27 cellular contexts compared by ENCODE assay signal in the genomic region with DNA sequence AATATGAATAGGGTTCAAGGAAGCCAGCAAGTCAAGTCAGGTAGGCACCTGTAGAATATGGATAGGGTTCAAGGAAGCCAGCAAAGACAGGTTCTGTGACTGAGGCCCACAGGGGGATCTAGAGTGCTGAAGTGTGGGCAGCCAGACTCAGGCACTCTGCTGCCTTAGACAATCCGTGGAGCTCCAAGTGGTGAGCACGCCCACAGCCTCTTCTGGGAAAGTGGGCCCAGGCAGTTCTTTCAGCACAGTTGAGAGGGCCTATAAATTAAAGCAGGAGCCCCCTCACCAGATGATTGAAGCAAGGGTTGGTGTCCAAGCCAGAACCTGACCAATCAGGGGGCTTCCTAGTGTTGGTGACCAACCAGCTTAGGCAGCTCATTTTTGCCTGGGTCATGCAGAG.
"Had no signal": no experiment of that assay in that cellular context is flagged by ENCODE, and none has a peak within 500 bp of the region (broad histone marks: within the 10 kb centered on the region; RNA-seq: fewer than 3 reads in every experiment).

No MANE protein-coding gene starts in this region.

- H3K36me3 ChIP-seq: left lung, lower lobe of right lung, right lobe of liver, tibial nerve, upper lobe of left lung had no signal

- H3K27ac ChIP-seq: left lung, lower lobe of right lung, parathyroid adenoma, psoas muscle, right lobe of liver, tibial nerve, upper lobe of left lung had no signal

- H3K9me3 Mint-ChIP-seq: mesothelial cell of epicardium; stimulated activated memory B cell treated with anti-CD40 and anti-IgM and Interleukin-4, amounts not matched to agents 10 μg/mL and 1 μg/mL and 100 μg/mL, for 72 hours had no signal

- FAIRE-seq: keratinocyte, urothelium cell line had no signal

- H3K27ac Mint-ChIP-seq: mesothelial cell of epicardium; naive thymus-derived CD4-positive, alpha-beta T cell; stimulated activated memory B cell treated with anti-CD40 and anti-IgM and Interleukin-4, amounts not matched to agents 10 μg/mL and 1 μg/mL and 100 μg/mL, for 72 hours; stimulated activated naive CD8-positive, alpha-beta T cell treated with anti-CD3 and anti-CD28 coated beads, Interleukin-15, amount 100 ng/mL, for 72 hours had no signal

- H3K4me3 Mint-ChIP-seq: mesothelial cell of epicardium; naive thymus-derived CD4-positive, alpha-beta T cell; natural killer cell treated with Interleukin-12 subunit alpha and Interleukin-12 subunit beta and Interleukin-15 and Interleukin-18, amount 100 ng/mL, for 72 hours; stimulated activated memory B cell treated with anti-CD40 and anti-IgM and Interleukin-4, amounts not matched to agents 10 μg/mL and 1 μg/mL and 100 μg/mL, for 72 hours; stimulated activated naive CD8-positive, alpha-beta T cell treated with anti-CD3 and anti-CD28 coated beads, Interleukin-15, amount 100 ng/mL, for 72 hours had no signal

- H3K4me3 ChIP-seq: left lung, lower lobe of right lung, psoas muscle, right lobe of liver, smooth muscle cell, tibial nerve, upper lobe of left lung had no signal

- DNase-seq: hippocampal formation; kidney glomerular epithelial cell; left cardiac atrium; left lung; lower lobe of right lung; mammary epithelial cell; mesenchymal stem cell; naive thymus-derived CD4-positive, alpha-beta T cell; nucleus accumbens; psoas muscle; right lobe of liver; stimulated activated CD4-positive, alpha-beta T cell treated with anti-CD3 and anti-CD28 coated beads, Interleukin-1b, Interleukin-23, amount 100 ng/mL, for 48 hours; stimulated activated CD4-positive, alpha-beta T cell treated with anti-CD3 and anti-CD28 coated beads, Interleukin-2, amount 100 ng/mL, for 48 hours; stimulated activated CD4-positive, alpha-beta T cell treated with anti-CD3 and anti-CD28 coated beads, Interleukin-4, amount 100 ng/mL, for 4 hours; stimulated activated CD8-positive, alpha-beta memory T cell treated with anti-CD3 and anti-CD28 coated beads, Interleukin-4, amount 100 ng/mL, for 48 hours; stimulated activated naive CD4-positive, alpha-beta T cell treated with Interleukin-2 at 50 U/mL for 16 hours; stimulated activated naive CD8-positive, alpha-beta T cell treated with anti-CD3 and anti-CD28 coated beads, Interleukin-15, amount 100 ng/mL, for 72 hours; substantia nigra; upper lobe of left lung had no signal

- H3K9me3 ChIP-seq: left lung, lower lobe of right lung, psoas muscle, right lobe of liver, tibial nerve, upper lobe of left lung had no signal

- H3K4me1 Mint-ChIP-seq: mesothelial cell of epicardium; stimulated activated memory B cell treated with anti-CD40 and anti-IgM and Interleukin-4, amounts not matched to agents 10 μg/mL and 1 μg/mL and 100 μg/mL, for 72 hours; stimulated activated naive CD8-positive, alpha-beta T cell treated with anti-CD3 and anti-CD28 coated beads, Interleukin-15, amount 100 ng/mL, for 72 hours had no signal

- H3K36me3 Mint-ChIP-seq: mesothelial cell of epicardium; naive thymus-derived CD4-positive, alpha-beta T cell; natural killer cell treated with Interleukin-12 subunit alpha and Interleukin-12 subunit beta and Interleukin-15 and Interleukin-18, amount 100 ng/mL, for 72 hours; stimulated activated memory B cell treated with anti-CD40 and anti-IgM and Interleukin-4, amounts not matched to agents 10 μg/mL and 1 μg/mL and 100 μg/mL, for 72 hours had no signal

- H3K27me3 ChIP-seq: left lung, right lobe of liver, tibial nerve, upper lobe of left lung had no signal

- H3K4me1 ChIP-seq: left lung, lower lobe of right lung, parathyroid adenoma, right lobe of liver, upper lobe of left lung had no signal
